12 cellular contexts compared by ENCODE assay signal in genomic region chr12:104825408-104825807, GRCh38.
DNase-seq lines count a peak whose midpoint lies in the region; FAIRE-seq and TF ChIP-seq lines count a peak whose summit lies in the region.
"Had no signal": no experiment of that assay in that cellular context is flagged by ENCODE, and none has a peak within 500 bp of the region (broad histone marks: within the 10 kb centered on the region; RNA-seq: fewer than 3 reads in every experiment).

No MANE protein-coding gene starts in this region.

- H3K36me3 Mint-ChIP-seq in neural progenitor cell = no peaks in the 10 kb centered on the region

- H3K4me3 ChIP-seq in bronchial epithelial cell (ENCODE audit: low read depth, low read length) = no peak overlapping the region
- no peak overlapping the region for H3K4me3 ChIP-seq in neural progenitor cell
- H3K4me3 ChIP-seq: pancreas, thoracic aorta had no signal

- no peak overlapping the region for H3K9ac ChIP-seq in neural progenitor cell

- H3F3A ChIP-seq in neural progenitor cell (ENCODE audit: low read depth) = no peaks in the 10 kb centered on the region

- H3K27me3 ChIP-seq in bronchial epithelial cell (ENCODE audit: control insufficient read depth, insufficient read depth, low read length) = no peaks in the 10 kb centered on the region
- no peaks in the 10 kb centered on the region for H3K27me3 ChIP-seq in neural progenitor cell
- H3K27me3 ChIP-seq: pancreas had no signal

- no peaks in the 10 kb centered on the region for H3K9me3 ChIP-seq in neural progenitor cell (ENCODE audit: low read depth)
- H3K9me3 ChIP-seq: pancreas had no signal

- H3K9me3 Mint-ChIP-seq in neural progenitor cell = peaks cover 4% of the 10 kb centered on the region

- no peak overlapping the region for H3K27ac Mint-ChIP-seq in neural progenitor cell

- no peaks in the 10 kb centered on the region for H3K79me2 ChIP-seq in neural progenitor cell (ENCODE audit: low read depth)

- no peaks in the 10 kb centered on the region for H3K4me1 ChIP-seq in neural progenitor cell
- H3K4me1 ChIP-seq: pancreas had no signal

- H4K20me1 ChIP-seq in neural progenitor cell (ENCODE audit: low read depth) = no peaks in the 10 kb centered on the region

- no peaks in the 10 kb centered on the region for H3K4me1 Mint-ChIP-seq in neural progenitor cell

- peak; percentile 15; the same call in 1 of the 2 replicates for TF ChIP-seq CTCF in LNCAP (IDR thresholded peaks at IDR 0.05)
- TF ChIP-seq CTCF in bronchial epithelial cell (IDR thresholded peaks at IDR 0.05; ENCODE audit: insufficient read depth, low read length, severe bottlenecking) = peak; percentile 16
- peak; percentile 38 for TF ChIP-seq CTCF in neural progenitor cell (IDR thresholded peaks at IDR 0.05)

- H3K4me3 Mint-ChIP-seq in neural progenitor cell = no peak overlapping the region

- no peak overlapping the region for H3K27ac ChIP-seq in neural progenitor cell
- H3K27ac ChIP-seq: pancreas, thoracic aorta had no signal

- H3K27me3 Mint-ChIP-seq in neural progenitor cell (ENCODE audit: insufficient read depth, low read depth) = peaks cover 2% of the 10 kb centered on the region

- H2AFZ ChIP-seq in neural progenitor cell (replicated peaks) = no peak overlapping the region

- H3K4me2 ChIP-seq in neural progenitor cell = no peak overlapping the region

- FAIRE-seq in bronchial epithelial cell (lab: Jason Lieb, UNC) = no peak
- FAIRE-seq: pancreas had no signal

- H3K36me3 ChIP-seq in bronchial epithelial cell (ENCODE audit: control insufficient read depth, insufficient read depth, low read length) (no peaks in the 10 kb centered on the region), neural progenitor cell (no peaks in the 10 kb centered on the region)
- H3K36me3 ChIP-seq: pancreas had no signal

- peak; percentile 14 for DNase-seq in NCI-H82 (lab: John Stamatoyannopoulos, UW)
- DNase-seq in NCI-H82 treated with DMSO at 0.1 percent for 48 hours (lab: John Stamatoyannopoulos, UW; ENCODE audit: unreplicated experiment) = no peak
- no peak for DNase-seq in bronchial epithelial cell (ENCODE audit: low read depth)
- peak; percentile 6 for DNase-seq in neural progenitor cell (ENCODE audit: low spot score)
- DNase-seq in NCI-H187 treated with DMSO at 0.1 percent for 48 hours (lab: John Stamatoyannopoulos, UW) = no peak
- DNase-seq in NCI-H2107 treated with DMSO at 0.1 percent for 48 hours (lab: John Stamatoyannopoulos, UW; ENCODE audit: unreplicated experiment) = no peak
- DNase-seq in activated T-cell treated with anti-CD3 and anti-CD28 coated beads, Interleukin-2, amount 50 U/mL, for 1 hour = no peak
- DNase-seq: aorta, islet precursor cell, pancreas had no signal

Comparison
In these comparisons a context has a peak if more than half of its experiments do, and no peak if none do; other contexts are left out.
1. DNase-seq: peak in NCI-H82 (single experiment) and neural progenitor cell (single experiment); none in NCI-H82 treated with DMSO at 0.1 percent for 48 hours (single experiment), bronchial epithelial cell (single experiment), NCI-H187 treated with DMSO at 0.1 percent for 48 hours (single experiment), NCI-H2107 treated with DMSO at 0.1 percent for 48 hours (single experiment) and activated T-cell treated with anti-CD3 and anti-CD28 coated beads, Interleukin-2, amount 50 U/mL, for 1 hour (single experiment).
2. Peak in every context shown above with its lines, with median percentiles within 50 percentile points of each other: CTCF ChIP-seq.